In genomic region chr3:98893740-98894139, GRCh38 we compare ENCODE assay signal across 13 cellular contexts. TPM values are rescaled to one million over a fixed set of nuclear protein-coding genes. Genes with fewer than 3 reads are reported as not detected.
DNase-seq lines count a peak whose midpoint lies in the region; ATAC-seq and TF ChIP-seq lines count a peak whose summit lies in the region.
"Had no signal": no experiment of that assay in that cellular context is flagged by ENCODE, and none has a peak within 500 bp of the region (broad histone marks: within the 10 kb centered on the region; RNA-seq: fewer than 3 reads in every experiment).

No MANE protein-coding gene starts in this region.

- H3K4me1 ChIP-seq in ACC112 (ENCODE audit: control insufficient read depth, insufficient read depth, low read length, unreplicated experiment) (peaks cover 85% of the 10 kb centered on the region), adipocyte (ENCODE audit: control insufficient read depth, insufficient read depth, low read length) (peaks cover 71% of the 10 kb centered on the region), right cardiac atrium (ENCODE audit: control insufficient read depth, insufficient read depth, low read length) (peaks cover 12% of the 10 kb centered on the region)

- no peak overlapping the region for H2AFZ ChIP-seq in ACC112 (ENCODE audit: low read length, unreplicated experiment)

- H3K27me3 ChIP-seq in ACC112 (ENCODE audit: insufficient read depth, low read length) (no peaks in the 10 kb centered on the region), adipocyte (replicated peaks; ENCODE audit: control insufficient read depth, insufficient read depth, low read length) (no peaks in the 10 kb centered on the region), right cardiac atrium (ENCODE audit: control insufficient read depth, insufficient read depth) (no peaks in the 10 kb centered on the region)
- H3K27me3 ChIP-seq: tibial nerve had no signal

- H3K36me3 ChIP-seq in ACC112 (ENCODE audit: insufficient read depth, low read length): peaks cover 54% of the 10 kb centered on the region
- H3K36me3 ChIP-seq in adipocyte (ENCODE audit: control insufficient read depth, insufficient read depth, low read length, severe bottlenecking): peaks cover 4% of the 10 kb centered on the region
- H3K36me3 ChIP-seq: tibial nerve had no signal

- H3K27ac ChIP-seq in ACC112 (ENCODE audit: low read depth, low read length) (peak overlapping the region; percentile 41), right cardiac atrium (ENCODE audit: low read length) (no peak overlapping the region)
- H3K27ac ChIP-seq: tibial nerve had no signal

- H3K9me3 ChIP-seq in adipocyte (ENCODE audit: control insufficient read depth, low read length) (no peaks in the 10 kb centered on the region), right cardiac atrium (ENCODE audit: control insufficient read depth, low read length) (no peaks in the 10 kb centered on the region)
- H3K9me3 ChIP-seq: tibial nerve had no signal

- intact Hi-C loops in right cardiac atrium (cut with DNase I): loop anchor here in 1 of 4 donors (5.0 kb wide), 1 partner anchor 211 kb away; no protein-coding TSS in a partner anchor
- intact Hi-C loops in lower leg skin (cut with DNase I; ENCODE audit: low total_unique reads): no loop called here

- peak; percentile 51 to 57 for ATAC-seq in right cardiac atrium
- ATAC-seq in HG02642 (IDR thresholded peaks at IDR 0.05; ENCODE audit: poor library complexity, unreplicated experiment): no peak
- ATAC-seq: naive thymus-derived CD8-positive, alpha-beta T cell had no signal

- no peak for TF ChIP-seq CTCF in lower leg skin (IDR thresholded peaks at IDR 0.05)

- in situ Hi-C loops in KBM-7 (cut with MboI; ENCODE audit: low pct_unique_long_range_greater_than_20kb, low sequenced_read_pairs) (no loop called here), ACHN (cut with HindIII; ENCODE audit: low pct_ligation_motif_present, low pct_unique_long_range_greater_than_20kb, low sequenced_read_pairs) (loop anchor here (25.0 kb wide), 1 partner anchor 94 kb away; no protein-coding TSS in a partner anchor)

- TF ChIP-seq POLR2A in lower leg skin (IDR thresholded peaks at IDR 0.05): no peak

- peak; percentile 40 for DNase-seq in KBM-7
- no peak for DNase-seq in adipocyte (ENCODE audit: low read depth)
- no peak for DNase-seq in right cardiac atrium
- DNase-seq in cortex of kidney (lab: John Stamatoyannopoulos, UW): no peak
- no peak for DNase-seq in ACHN
- DNase-seq in lower leg skin (ENCODE audit: low spot score in 2 of 2): no peak
- DNase-seq: GDM1; naive thymus-derived CD8-positive, alpha-beta T cell; NCI-H146; small intestine had no signal

- peak overlapping the region; percentile 99 for H3K4me3 ChIP-seq in ACC112 (ENCODE audit: low read depth, low read length)
- peak overlapping the region; percentile 46 for H3K4me3 ChIP-seq in adipocyte (ENCODE audit: low read length)
- H3K4me3 ChIP-seq in right cardiac atrium (ENCODE audit: low read length): no peak overlapping the region
- no peak overlapping the region for H3K4me3 ChIP-seq in lower leg skin (ENCODE audit: low read depth, poor library complexity, severe bottlenecking)
- H3K4me3 ChIP-seq: tibial nerve had no signal

- WGBS in right cardiac atrium: 18% methylated on average over 3 of the region's 3 CpGs
- WGBS in lower leg skin, 2 donors: 38 to 45% methylated on average over 3 of the region's 3 CpGs

- peaks cover 100% of the 10 kb centered on the region for H3K79me2 ChIP-seq in ACC112 (ENCODE audit: control insufficient read depth, insufficient read depth, low read length, unreplicated experiment)

- H3K9ac ChIP-seq in adipocyte (ENCODE audit: low read length): no peak overlapping the region

RNA-seq across cellular contexts. Expression of gene DCBLD2, which starts 7.8 kb away (rescaled TPM):
- total RNA-seq in right cardiac atrium: 10 to 100 TPM; 34.5 to 40.4 (median 36.5) TPM
- 13.6 TPM for polyA plus RNA-seq in right cardiac atrium
- total RNA-seq in lower leg skin: 10 to 100 TPM; 13.8 to 22.8 (median 15.3) TPM

Comparison
In these comparisons a context has a peak if more than half of its experiments do, and no peak if none do; other contexts are left out.
1. H3K4me3 ChIP-seq: peak in ACC112 (single experiment) and adipocyte (single experiment); none in right cardiac atrium (single experiment) and lower leg skin (single experiment).